1 cellular context compared by ENCODE assay signal in the genomic region with DNA sequence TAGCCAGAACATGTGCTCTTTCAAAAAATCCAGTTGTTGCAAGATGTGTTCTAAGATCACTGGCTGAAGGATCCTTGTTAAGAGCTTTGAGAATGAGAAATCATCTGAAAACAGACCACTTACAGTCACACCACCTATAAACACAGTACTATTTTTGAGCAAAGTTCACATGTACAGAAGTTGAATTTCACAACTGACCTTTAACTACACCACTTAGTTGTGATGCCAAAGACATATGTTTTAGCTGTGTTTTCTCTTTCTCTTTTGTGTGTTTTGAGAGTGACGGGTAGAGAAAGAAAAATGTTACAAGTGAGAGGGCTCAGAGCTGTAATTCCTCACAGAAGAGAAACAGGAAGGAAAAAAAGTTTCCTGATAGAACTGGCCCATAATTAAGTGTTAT.
TF ChIP-seq lines count a peak whose summit lies in the region.

No MANE protein-coding gene starts in this region.

TF ChIP-seq in HepG2, 621 proteins besides CTCF, POLR2A, EP300 and RAD21 (continued from another document and continues in another):
- TF ChIP-seq MNT (IDR thresholded peaks at IDR 0.05) (no peak), ZNF136 (CRISPR knock-in tag; IDR thresholded peaks at IDR 0.05; ENCODE audit: low read depth) (no peak), ZNF337 (CRISPR knock-in tag; IDR thresholded peaks at IDR 0.05; ENCODE audit: borderline replicate concordance, low read depth) (no peak), KLF16 (CRISPR knock-in tag; IDR thresholded peaks at IDR 0.05) (no peak), PCBP1 (IDR thresholded peaks at IDR 0.05; ENCODE audit: borderline replicate concordance, low read depth, low read length) (no peak), ARID5B (CRISPR knock-in tag; IDR thresholded peaks at IDR 0.05) (peak; percentile 56), ZNF570 (CRISPR knock-in tag; IDR thresholded peaks at IDR 0.05; ENCODE audit: borderline replicate concordance) (no peak), KDM1A (CRISPR knock-in tag; IDR thresholded peaks at IDR 0.05) (no peak), ZNF232 (CRISPR knock-in tag; IDR thresholded peaks at IDR 0.05; ENCODE audit: borderline replicate concordance) (no peak), POLR2G (IDR thresholded peaks at IDR 0.05; ENCODE audit: low read depth, low read length) (no peak), NR1H2 (CRISPR knock-in tag; IDR thresholded peaks at IDR 0.05; ENCODE audit: borderline replicate concordance, low read depth) (no peak), ZFP62 (CRISPR knock-in tag; IDR thresholded peaks at IDR 0.05) (no peak), ZNF772 (CRISPR knock-in tag; IDR thresholded peaks at IDR 0.05) (no peak), ETV5 (CRISPR knock-in tag; IDR thresholded peaks at IDR 0.05; ENCODE audit: borderline replicate concordance) (no peak), REPIN1 (CRISPR knock-in tag; IDR thresholded peaks at IDR 0.05; ENCODE audit: borderline replicate concordance, low read depth) (no peak), IRF2 (CRISPR knock-in tag; IDR thresholded peaks at IDR 0.05) (no peak), BCL3 (CRISPR knock-in tag; IDR thresholded peaks at IDR 0.05) (no peak), CHCHD3 (CRISPR knock-in tag; IDR thresholded peaks at IDR 0.05) (no peak), MLLT10 (CRISPR knock-in tag; IDR thresholded peaks at IDR 0.05) (no peak), ZNF556 (CRISPR knock-in tag; IDR thresholded peaks at IDR 0.05; ENCODE audit: borderline replicate concordance) (no peak), MXD3 (CRISPR knock-in tag; IDR thresholded peaks at IDR 0.05) (no peak), TSC22D2 (CRISPR knock-in tag; IDR thresholded peaks at IDR 0.05; ENCODE audit: borderline replicate concordance) (no peak), TEAD2 (CRISPR knock-in tag; IDR thresholded peaks at IDR 0.05) (no peak), ISL2 (CRISPR knock-in tag; IDR thresholded peaks at IDR 0.05) (no peak), ZBTB10 (CRISPR knock-in tag; IDR thresholded peaks at IDR 0.05; ENCODE audit: borderline replicate concordance) (no peak), HOXD1 (CRISPR knock-in tag; IDR thresholded peaks at IDR 0.05) (no peak)
- TF ChIP-seq, protein P1, sequence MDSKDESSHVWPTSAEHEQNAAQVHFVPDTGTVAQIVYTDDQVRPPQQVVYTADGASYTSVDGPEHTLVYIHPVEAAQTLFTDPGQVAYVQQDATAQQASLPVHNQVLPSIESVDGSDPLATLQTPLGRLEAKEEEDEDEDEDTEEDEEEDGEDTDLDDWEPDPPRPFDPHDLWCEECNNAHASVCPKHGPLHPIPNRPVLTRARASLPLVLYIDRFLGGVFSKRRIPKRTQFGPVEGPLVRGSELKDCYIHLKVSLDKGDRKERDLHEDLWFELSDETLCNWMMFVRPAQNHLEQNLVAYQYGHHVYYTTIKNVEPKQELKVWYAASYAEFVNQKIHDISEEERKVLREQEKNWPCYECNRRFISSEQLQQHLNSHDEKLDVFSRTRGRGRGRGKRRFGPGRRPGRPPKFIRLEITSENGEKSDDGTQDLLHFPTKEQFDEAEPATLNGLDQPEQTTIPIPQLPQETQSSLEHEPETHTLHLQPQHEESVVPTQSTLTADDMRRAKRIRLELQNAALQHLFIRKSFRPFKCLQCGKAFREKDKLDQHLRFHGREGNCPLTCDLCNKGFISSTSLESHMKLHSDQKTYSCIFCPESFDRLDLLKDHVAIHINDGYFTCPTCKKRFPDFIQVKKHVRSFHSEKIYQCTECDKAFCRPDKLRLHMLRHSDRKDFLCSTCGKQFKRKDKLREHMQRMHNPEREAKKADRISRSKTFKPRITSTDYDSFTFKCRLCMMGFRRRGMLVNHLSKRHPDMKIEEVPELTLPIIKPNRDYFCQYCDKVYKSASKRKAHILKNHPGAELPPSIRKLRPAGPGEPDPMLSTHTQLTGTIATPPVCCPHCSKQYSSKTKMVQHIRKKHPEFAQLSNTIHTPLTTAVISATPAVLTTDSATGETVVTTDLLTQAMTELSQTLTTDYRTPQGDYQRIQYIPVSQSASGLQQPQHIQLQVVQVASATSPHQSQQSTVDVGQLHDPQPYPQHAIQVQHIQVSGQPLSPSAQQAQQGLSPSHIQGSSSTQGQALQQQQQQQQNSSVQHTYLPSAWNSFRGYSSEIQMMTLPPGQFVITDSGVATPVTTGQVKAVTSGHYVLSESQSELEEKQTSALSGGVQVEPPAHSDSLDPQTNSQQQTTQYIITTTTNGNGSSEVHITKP (CRISPR knock-in tag; IDR thresholded peaks at IDR 0.05; ENCODE audit: low read depth): no peak
- TF ChIP-seq, protein P2, sequence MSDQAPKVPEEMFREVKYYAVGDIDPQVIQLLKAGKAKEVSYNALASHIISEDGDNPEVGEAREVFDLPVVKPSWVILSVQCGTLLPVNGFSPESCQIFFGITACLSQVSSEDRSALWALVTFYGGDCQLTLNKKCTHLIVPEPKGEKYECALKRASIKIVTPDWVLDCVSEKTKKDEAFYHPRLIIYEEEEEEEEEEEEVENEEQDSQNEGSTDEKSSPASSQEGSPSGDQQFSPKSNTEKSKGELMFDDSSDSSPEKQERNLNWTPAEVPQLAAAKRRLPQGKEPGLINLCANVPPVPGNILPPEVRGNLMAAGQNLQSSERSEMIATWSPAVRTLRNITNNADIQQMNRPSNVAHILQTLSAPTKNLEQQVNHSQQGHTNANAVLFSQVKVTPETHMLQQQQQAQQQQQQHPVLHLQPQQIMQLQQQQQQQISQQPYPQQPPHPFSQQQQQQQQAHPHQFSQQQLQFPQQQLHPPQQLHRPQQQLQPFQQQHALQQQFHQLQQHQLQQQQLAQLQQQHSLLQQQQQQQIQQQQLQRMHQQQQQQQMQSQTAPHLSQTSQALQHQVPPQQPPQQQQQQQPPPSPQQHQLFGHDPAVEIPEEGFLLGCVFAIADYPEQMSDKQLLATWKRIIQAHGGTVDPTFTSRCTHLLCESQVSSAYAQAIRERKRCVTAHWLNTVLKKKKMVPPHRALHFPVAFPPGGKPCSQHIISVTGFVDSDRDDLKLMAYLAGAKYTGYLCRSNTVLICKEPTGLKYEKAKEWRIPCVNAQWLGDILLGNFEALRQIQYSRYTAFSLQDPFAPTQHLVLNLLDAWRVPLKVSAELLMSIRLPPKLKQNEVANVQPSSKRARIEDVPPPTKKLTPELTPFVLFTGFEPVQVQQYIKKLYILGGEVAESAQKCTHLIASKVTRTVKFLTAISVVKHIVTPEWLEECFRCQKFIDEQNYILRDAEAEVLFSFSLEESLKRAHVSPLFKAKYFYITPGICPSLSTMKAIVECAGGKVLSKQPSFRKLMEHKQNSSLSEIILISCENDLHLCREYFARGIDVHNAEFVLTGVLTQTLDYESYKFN (CRISPR knock-in tag; conservative IDR thresholded peaks at IDR 0.05): peak; percentile 35; the same call in 1 of the 2 replicates
- TF ChIP-seq, protein P3, sequence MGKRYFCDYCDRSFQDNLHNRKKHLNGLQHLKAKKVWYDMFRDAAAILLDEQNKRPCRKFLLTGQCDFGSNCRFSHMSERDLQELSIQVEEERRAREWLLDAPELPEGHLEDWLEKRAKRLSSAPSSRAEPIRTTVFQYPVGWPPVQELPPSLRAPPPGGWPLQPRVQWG (CRISPR knock-in tag; IDR thresholded peaks at IDR 0.05; ENCODE audit: borderline replicate concordance, low read depth): no peak
- TF ChIP-seq, protein P4, sequence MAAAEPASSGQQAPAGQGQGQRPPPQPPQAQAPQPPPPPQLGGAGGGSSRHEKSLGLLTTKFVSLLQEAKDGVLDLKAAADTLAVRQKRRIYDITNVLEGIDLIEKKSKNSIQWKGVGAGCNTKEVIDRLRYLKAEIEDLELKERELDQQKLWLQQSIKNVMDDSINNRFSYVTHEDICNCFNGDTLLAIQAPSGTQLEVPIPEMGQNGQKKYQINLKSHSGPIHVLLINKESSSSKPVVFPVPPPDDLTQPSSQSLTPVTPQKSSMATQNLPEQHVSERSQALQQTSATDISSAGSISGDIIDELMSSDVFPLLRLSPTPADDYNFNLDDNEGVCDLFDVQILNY (CRISPR knock-in tag; conservative IDR thresholded peaks at IDR 0.05): no peak
- TF ChIP-seq, protein P5, sequence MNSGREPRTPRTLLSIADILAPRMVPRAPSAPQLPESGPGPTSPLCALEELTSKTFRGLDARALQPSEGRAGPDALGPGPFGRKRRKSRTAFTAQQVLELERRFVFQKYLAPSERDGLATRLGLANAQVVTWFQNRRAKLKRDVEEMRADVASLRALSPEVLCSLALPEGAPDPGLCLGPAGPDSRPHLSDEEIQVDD (CRISPR knock-in tag; IDR thresholded peaks at IDR 0.05; ENCODE audit: borderline replicate concordance): no peak
- TF ChIP-seq, protein P6, sequence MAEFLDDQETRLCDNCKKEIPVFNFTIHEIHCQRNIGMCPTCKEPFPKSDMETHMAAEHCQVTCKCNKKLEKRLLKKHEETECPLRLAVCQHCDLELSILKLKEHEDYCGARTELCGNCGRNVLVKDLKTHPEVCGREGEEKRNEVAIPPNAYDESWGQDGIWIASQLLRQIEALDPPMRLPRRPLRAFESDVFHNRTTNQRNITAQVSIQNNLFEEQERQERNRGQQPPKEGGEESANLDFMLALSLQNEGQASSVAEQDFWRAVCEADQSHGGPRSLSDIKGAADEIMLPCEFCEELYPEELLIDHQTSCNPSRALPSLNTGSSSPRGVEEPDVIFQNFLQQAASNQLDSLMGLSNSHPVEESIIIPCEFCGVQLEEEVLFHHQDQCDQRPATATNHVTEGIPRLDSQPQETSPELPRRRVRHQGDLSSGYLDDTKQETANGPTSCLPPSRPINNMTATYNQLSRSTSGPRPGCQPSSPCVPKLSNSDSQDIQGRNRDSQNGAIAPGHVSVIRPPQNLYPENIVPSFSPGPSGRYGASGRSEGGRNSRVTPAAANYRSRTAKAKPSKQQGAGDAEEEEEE (CRISPR knock-in tag; IDR thresholded peaks at IDR 0.05; ENCODE audit: borderline replicate concordance): no peak
